ENCODE assay signal across 8 cellular contexts in genomic region chr3:52385157-52385556, GRCh38. TPM values are rescaled to one million over a fixed set of nuclear protein-coding genes. Genes with fewer than 3 reads are reported as not detected.
DNase-seq lines count a peak whose midpoint lies in the region; ATAC-seq and TF ChIP-seq lines count a peak whose summit lies in the region.

No MANE protein-coding gene starts in this region.

- POLR2A ChIA-PET in HEK293T (lab: Yijun Ruan, JAX) (interaction anchor here (0.6 to 0.8 kb wide), 2 partner anchors 27 to 106 kb away, joined by 3 read pairs; partner anchors contain the start of gene WDR82), T-cell (lab: Charles Lee) (no interaction called here)

- peaks cover 6% of the 10 kb centered on the region for H3K36me3 Mint-ChIP-seq in T-cell

- H3K27ac Mint-ChIP-seq in T-cell, result no peak overlapping the region

- no peaks in the 10 kb centered on the region for H3K9me3 Mint-ChIP-seq in T-cell

- DNase-seq in D341Med (ENCODE audit: low spot score) (peak; percentile 80), HEK293T (ENCODE audit: extremely low spot score) (peak; percentile 65), SKM-1 (lab: John Stamatoyannopoulos, UW; ENCODE audit: unreplicated experiment) (peak; percentile 24), iPS DF 4.7 (ENCODE audit: extremely low read depth, low spot score) (peak; percentile 81), T-cell (no peak), NCI-H2171 treated with DMSO at 0.1 percent for 48 hours (lab: John Stamatoyannopoulos, UW) (no peak)

- no peaks in the 10 kb centered on the region for H3K4me1 Mint-ChIP-seq in T-cell

- H3K27me3 Mint-ChIP-seq in T-cell, result no peaks in the 10 kb centered on the region

- H3K4me3 Mint-ChIP-seq in T-cell, result no peak overlapping the region

- ATAC-seq in T-cell (replicated peaks in 1 of 4), result no peak
- ATAC-seq in HG02763 (IDR thresholded peaks at IDR 0.05; ENCODE audit: unreplicated experiment), result no peak
- ATAC-seq in GM18868 (IDR thresholded peaks at IDR 0.05; ENCODE audit: unreplicated experiment), result no peak

- CTCF ChIA-PET in HEK293T (lab: Yijun Ruan, JAX), result interaction anchor here (1.3 to 1.6 kb wide), 2 partner anchors 14 kb away, joined by 4 to 7 read pairs; no protein-coding TSS in a partner anchor
- CTCF ChIA-PET in T-cell (lab: Charles Lee), result interaction anchor here in 1 of 2 donors (0.6 kb wide), 1 partner anchor 149 kb away, joined by 3 read pairs; no protein-coding TSS in a partner anchor

TF ChIP-seq in HEK293T, 16 proteins besides CTCF, POLR2A, EP300 and RAD21:
- TF ChIP-seq FOXM1 (IDR thresholded peaks at IDR 0.05; ENCODE audit: borderline replicate concordance) (no peak), FOXA1 (IDR thresholded peaks at IDR 0.05) (no peak), ARNT (IDR thresholded peaks at IDR 0.05) (no peak), ELF4 (IDR thresholded peaks at IDR 0.05) (no peak), FOXK2 (IDR thresholded peaks at IDR 0.05) (no peak), SP1 (IDR thresholded peaks at IDR 0.05) (no peak), HDGF (IDR thresholded peaks at IDR 0.05; ENCODE audit: borderline replicate concordance) (no peak), ZNF384 (IDR thresholded peaks at IDR 0.05) (no peak)

RNA-seq across cellular contexts. Expression of gene BAP1, which starts 24.7 kb away (rescaled TPM):
- total RNA-seq in T-cell, result 100 to 1,000 TPM in 3 of 5 donors, 10 to 100 TPM in 2; 94.3 to 108 (median 103) TPM

RNA-seq across cellular contexts. Expression of gene PHF7, which starts 25.3 kb away (rescaled TPM):
- total RNA-seq in T-cell, result 10 to 100 TPM; 12.2 to 17.0 (median 15.7) TPM

RNA-seq across cellular contexts. Expression of gene SEMA3G, which starts 59.7 kb away (rescaled TPM):
- 1 to 10 TPM in 4 of 5 donors, under 1 TPM in 1; 0.75 to 1.9 (median 1.4) TPM for total RNA-seq in T-cell

Comparison
In these comparisons a context has a peak if more than half of its experiments do, and no peak if none do; other contexts are left out.
1. DNase-seq: peak in D341Med (single experiment), HEK293T (single experiment), SKM-1 (single experiment) and iPS DF 4.7 (single experiment); none in T-cell (0 of 34) and NCI-H2171 treated with DMSO at 0.1 percent for 48 hours (single experiment).